In the genomic region with DNA sequence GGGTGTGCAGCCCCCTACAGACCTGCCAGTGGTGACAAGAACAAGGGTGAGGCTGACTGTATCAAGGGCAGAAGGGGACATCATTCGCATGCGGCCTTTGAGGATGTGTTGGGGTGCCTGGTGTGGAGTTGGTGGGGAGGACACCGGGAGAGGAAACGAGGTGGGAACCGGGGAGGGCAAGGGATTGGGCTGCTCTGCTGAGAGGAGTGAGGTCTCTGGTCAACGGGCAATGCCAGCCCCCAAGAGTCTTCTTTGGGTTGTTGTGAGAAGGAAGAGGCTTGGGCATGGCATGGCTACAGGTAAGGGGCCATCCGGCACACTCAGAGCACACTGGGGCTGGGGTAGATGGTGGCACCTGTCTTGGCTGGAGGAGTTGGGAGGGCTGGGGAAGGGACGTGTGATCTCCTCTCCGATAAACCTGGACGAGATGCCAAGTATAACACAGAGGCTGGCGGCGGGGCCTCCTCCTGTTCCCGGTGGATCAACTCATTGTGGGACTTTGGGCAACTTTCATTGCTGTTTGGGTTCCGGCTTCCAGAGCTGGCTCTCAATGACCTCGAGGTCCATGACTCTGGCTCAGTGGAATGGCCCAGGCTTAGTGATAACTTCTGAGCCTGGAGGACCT, we compare ENCODE assay signal across 22 cellular contexts. TPM values are rescaled to one million over a fixed set of nuclear protein-coding genes. Genes with fewer than 3 reads are reported as not detected.
DNase-seq lines count a peak whose midpoint lies in the region; ATAC-seq and TF ChIP-seq lines count a peak whose summit lies in the region.
"Had no signal": no experiment of that assay in that cellular context is flagged by ENCODE, and none has a peak within 500 bp of the region (broad histone marks: within the 10 kb centered on the region; RNA-seq: fewer than 3 reads in every experiment).

No MANE protein-coding gene starts in this region.

- H4K8ac ChIP-seq in IMR-90 (ENCODE audit: low read depth in 2 of 2, low read length in 2 of 2) (no peak overlapping the region), neuronal stem cell (ENCODE audit: low read depth, low read length) (no peak overlapping the region)

- no TSS peak for BruUV-seq in IMR-90 (replicated peaks; lab: Mats Ljungman, UMichigan)

- no peak for ATAC-seq in IMR-90 (ENCODE audit: low read depth)
- ATAC-seq: A549 had no signal

- TF ChIP-seq POLR2A in IMR-90 (IDR thresholded peaks at IDR 0.05; ENCODE audit: low read depth, low read length): no peak
- no peak for TF ChIP-seq POLR2A in tibial nerve (IDR thresholded peaks at IDR 0.05)

- WGBS in IMR-90 (ENCODE audit: extremely low coverage in 2 of 2, insufficient read length in 1 of 2), 2 experiments: 92% methylated on average over 4 of the region's 15 CpGs; no CpG with 5 or more reads in 1 of the 2 experiments
- WGBS in neuronal stem cell (ENCODE audit: extremely low coverage in 2 of 2, insufficient read length in 2 of 2, insufficient replicate concordance in 1 of 2), 2 donors: no CpG with 5 or more reads among the region's 15 CpGs
- 93 to 94% methylated on average over 13 to 15 of the region's 15 CpGs for WGBS in tibial nerve, 2 donors

- H3K27me3 ChIP-seq in IMR-90 (ENCODE audit: control insufficient read depth, insufficient read depth, low read length) (no peaks in the 10 kb centered on the region), neuronal stem cell (ENCODE audit: control insufficient read depth in 3 of 3, insufficient read depth in 3 of 3, low read depth in 1 of 3, low read length in 3 of 3) (peaks cover 0 to 7% (median 0%) of the 10 kb centered on the region in 3 experiments), tibial nerve (no peaks in the 10 kb centered on the region)
- H3K27me3 ChIP-seq: BE2C; BLaER1 treated with 17β-estradiol and CSF1 and Interleukin-3, amounts not matched to agents 10 nM and 100 nM had no signal

- no peak overlapping the region for H3K4me3 Mint-ChIP-seq in glutamatergic neuron (ENCODE audit: unreplicated experiment)
- no peak overlapping the region for H3K4me3 Mint-ChIP-seq in activated CD4-positive, alpha-beta memory T cell treated with anti-CD3 and anti-CD28 coated beads for 36 hours
- H3K4me3 Mint-ChIP-seq: CD14-positive monocyte; CD4-positive, alpha-beta T cell; CD8-positive, alpha-beta memory T cell had no signal

- H2BK120ac ChIP-seq in IMR-90 (ENCODE audit: low read depth, low read length): no peak overlapping the region
- H2BK120ac ChIP-seq in neuronal stem cell (ENCODE audit: low read depth, low read length): no peak overlapping the region

- H3K79me1 ChIP-seq in IMR-90 (ENCODE audit: low read depth in 1 of 2, low read length in 2 of 2) (no peaks in the 10 kb centered on the region), neuronal stem cell (ENCODE audit: low read depth, low read length) (no peaks in the 10 kb centered on the region)

- no peak overlapping the region for H2BK5ac ChIP-seq in IMR-90 (ENCODE audit: low read depth, low read length, poor library complexity, severe bottlenecking)
- H2BK5ac ChIP-seq in neuronal stem cell (ENCODE audit: low read length): peak overlapping the region; percentile 21

- H2AFZ ChIP-seq in IMR-90 (replicated peaks; ENCODE audit: low read length, poor library complexity) (peak overlapping the region; percentile 27), neuronal stem cell (ENCODE audit: low read length) (no peak overlapping the region)
- H2AFZ ChIP-seq: GM23248 had no signal

- in situ Hi-C loops in IMR-90 (cut with MboI; ENCODE audit: low sequenced_read_pairs): no loop called here

- peaks cover 5% of the 10 kb centered on the region for H3K4me1 ChIP-seq in IMR-90 (ENCODE audit: control insufficient read depth, insufficient read depth, low read length)
- H3K4me1 ChIP-seq in neuronal stem cell (ENCODE audit: control insufficient read depth in 2 of 2, insufficient read depth in 1 of 2, low read depth in 1 of 2, low read length in 2 of 2): peaks cover 0 to 5% of the 10 kb centered on the region in 2 donors
- H3K4me1 ChIP-seq in tibial nerve: no peaks in the 10 kb centered on the region
- H3K4me1 ChIP-seq: BE2C had no signal

- H3K4me2 ChIP-seq in IMR-90 (ENCODE audit: low read depth, low read length) (no peak overlapping the region), neuronal stem cell (ENCODE audit: insufficient read depth, low read length, poor library complexity, severe bottlenecking) (no peak overlapping the region)
- H3K4me2 ChIP-seq: A549 had no signal

- H3K36me3 ChIP-seq in IMR-90 (ENCODE audit: control insufficient read depth, insufficient read depth, low read length) (no peaks in the 10 kb centered on the region), neuronal stem cell (replicated peaks in 1 of 2; ENCODE audit: control insufficient read depth in 2 of 2, insufficient read depth in 2 of 2, low read length in 2 of 2) (no peaks in the 10 kb centered on the region), tibial nerve (no peaks in the 10 kb centered on the region)
- H3K36me3 ChIP-seq: BE2C; BLaER1 treated with 17β-estradiol and CSF1 and Interleukin-3, amounts not matched to agents 10 nM and 100 nM had no signal

- H3K14ac ChIP-seq in IMR-90 (replicated peaks; ENCODE audit: low read depth, low read length) (no peak overlapping the region), neuronal stem cell (ENCODE audit: low read length) (peak overlapping the region; percentile 95)

- H2BK20ac ChIP-seq in IMR-90 (ENCODE audit: low read depth, low read length): no peak overlapping the region

- TF ChIP-seq EP300 in tibial nerve (IDR thresholded peaks at IDR 0.05): no peak

- H2BK15ac ChIP-seq in IMR-90 (ENCODE audit: low read depth, low read length) (no peak overlapping the region), neuronal stem cell (ENCODE audit: low read length) (peak overlapping the region; percentile 23)

- dilution Hi-C loops in IMR-90 (cut with HindIII; ENCODE audit: low sequenced_read_pairs, unreplicated experiment): no loop called here

- peaks cover 12% of the 10 kb centered on the region for H3K27me3 Mint-ChIP-seq in glutamatergic neuron (ENCODE audit: unreplicated experiment)
- peaks cover 36% of the 10 kb centered on the region for H3K27me3 Mint-ChIP-seq in activated CD4-positive, alpha-beta memory T cell treated with anti-CD3 and anti-CD28 coated beads for 36 hours

- no peak overlapping the region for H2BK12ac ChIP-seq in neuronal stem cell (ENCODE audit: low read length)

- peaks cover 12% of the 10 kb centered on the region for H3K9me3 Mint-ChIP-seq in glutamatergic neuron (ENCODE audit: unreplicated experiment)
- H3K9me3 Mint-ChIP-seq in activated CD4-positive, alpha-beta memory T cell treated with anti-CD3 and anti-CD28 coated beads for 36 hours: peaks cover 5% of the 10 kb centered on the region
- H3K9me3 Mint-ChIP-seq: CD4-positive, alpha-beta T cell had no signal

- H4K91ac ChIP-seq in IMR-90 (ENCODE audit: insufficient read depth, low read depth, low read length) (no peak overlapping the region), neuronal stem cell (ENCODE audit: low read depth, low read length, poor library complexity) (no peak overlapping the region)

- TF ChIP-seq CTCF in IMR-90 (conservative IDR thresholded peaks at IDR 0.05; ENCODE audit: low read depth, low read length) (no peak), glutamatergic neuron (IDR thresholded peaks at IDR 0.05; ENCODE audit: partially characterized antibody, unreplicated experiment) (no peak), tibial nerve (IDR thresholded peaks at IDR 0.05) (no peak)

- H3K23ac ChIP-seq in IMR-90 (ENCODE audit: low read depth, low read length) (no peak overlapping the region), neuronal stem cell (ENCODE audit: low read depth, low read length, poor library complexity) (no peak overlapping the region)

- POLR2A ChIA-PET in IMR-90 (lab: Charles Lee; ENCODE audit: unreplicated experiment): interaction anchor here (0.6 kb wide), 1 partner anchor 229 kb away, joined by 4 read pairs; no protein-coding TSS in a partner anchor
- POLR2A ChIA-PET in activated CD4-positive, alpha-beta memory T cell treated with anti-CD3 and anti-CD28 coated beads for 36 hours (lab: Charles Lee): no interaction called here

- H3K56ac ChIP-seq in IMR-90 (ENCODE audit: extremely low read depth, insufficient read depth, low read length): no peak overlapping the region

- H3K18ac ChIP-seq in IMR-90 (ENCODE audit: low read depth, low read length) (no peak overlapping the region), neuronal stem cell (ENCODE audit: low read length) (no peak overlapping the region)

- H3K4ac ChIP-seq in IMR-90 (ENCODE audit: low read depth, low read length): no peak overlapping the region; the same call in 1 of the 2 replicates
- no peak overlapping the region for H3K4ac ChIP-seq in neuronal stem cell (ENCODE audit: low read length)

- intact Hi-C loops in IMR-90 (cut with micrococcal nuclease): no loop called here
- intact Hi-C loops in activated CD4-positive, alpha-beta memory T cell treated with anti-CD3 and anti-CD28 coated beads for 36 hours (cut with micrococcal nuclease): no loop called here

- H2AK9ac ChIP-seq in IMR-90 (replicated peaks; ENCODE audit: low read depth, low read length, poor library complexity): no peak overlapping the region

- no peak overlapping the region for H3K27ac ChIP-seq in IMR-90 (ENCODE audit: insufficient read depth, low read length)
- no peak overlapping the region for H3K27ac ChIP-seq in neuronal stem cell (replicated peaks; ENCODE audit: low read length)
- no peak overlapping the region for H3K27ac ChIP-seq in tibial nerve
- H3K27ac ChIP-seq: A549; BLaER1 treated with 17β-estradiol and CSF1 and Interleukin-3, amounts not matched to agents 10 nM and 100 nM; GM23248 had no signal

- no peak for DNase-seq in IMR-90
- no peak for DNase-seq in glutamatergic neuron
- no peak for DNase-seq in neuronal stem cell (ENCODE audit: low spot score)
- no peak for DNase-seq in activated CD4-positive, alpha-beta memory T cell treated with anti-CD3 and anti-CD28 coated beads for 36 hours
- no peak for DNase-seq in tibial nerve (ENCODE audit: low spot score in 2 of 2)
- DNase-seq in DMS53 treated with DMSO at 0.1 percent for 48 hours (lab: John Stamatoyannopoulos, UW; ENCODE audit: unreplicated experiment): no peak
- DNase-seq: 8988T; ACHN; AML-193; BE2C; CD4-positive, alpha-beta T cell; CD8-positive, alpha-beta memory T cell; DMS 273 treated with DMSO at 0.1 percent for 48 hours; DMS79 treated with DMSO at 0.1 percent for 48 hours; GF-D8; GM23248; H7; HCEC 1CT had no signal

- no peaks in the 10 kb centered on the region for H4K20me1 ChIP-seq in IMR-90 (ENCODE audit: insufficient read depth, low read length)
- H4K20me1 ChIP-seq: BLaER1 treated with 17β-estradiol and CSF1 and Interleukin-3, amounts not matched to agents 10 nM and 100 nM had no signal

- CTCF ChIA-PET in IMR-90 (lab: Yijun Ruan, JAX): no interaction called here
- CTCF ChIA-PET in activated CD4-positive, alpha-beta memory T cell treated with anti-CD3 and anti-CD28 coated beads for 36 hours (lab: Charles Lee): no interaction called here

- H3K27ac Mint-ChIP-seq in glutamatergic neuron (ENCODE audit: unreplicated experiment): peak overlapping the region; percentile 8
- no peak overlapping the region for H3K27ac Mint-ChIP-seq in activated CD4-positive, alpha-beta memory T cell treated with anti-CD3 and anti-CD28 coated beads for 36 hours
- H3K27ac Mint-ChIP-seq: CD14-positive monocyte; CD4-positive, alpha-beta T cell had no signal

- TF ChIP-seq RAD21 in IMR-90 (IDR thresholded peaks at IDR 0.05; ENCODE audit: low read length): no peak

- H3K9me3 ChIP-seq in IMR-90 (ENCODE audit: control insufficient read depth, insufficient read depth, low read length): no peaks in the 10 kb centered on the region
- peaks cover 0 to 2% of the 10 kb centered on the region in 2 donors for H3K9me3 ChIP-seq in neuronal stem cell (replicated peaks in 1 of 2; ENCODE audit: control insufficient read depth in 2 of 2, insufficient read depth in 1 of 2, low read depth in 1 of 2, low read length in 2 of 2)
- H3K9me3 ChIP-seq in tibial nerve: no peaks in the 10 kb centered on the region
- H3K9me3 ChIP-seq: BE2C had no signal

- H2AK5ac ChIP-seq in IMR-90 (ENCODE audit: low read depth, low read length): peak overlapping the region; percentile 23; the same call in 1 of the 2 replicates
- no peak overlapping the region for H2AK5ac ChIP-seq in neuronal stem cell (ENCODE audit: low read depth, low read length)

- H3K9ac ChIP-seq in IMR-90 (ENCODE audit: low read depth, low read length): no peak overlapping the region
- H3K9ac ChIP-seq in neuronal stem cell (ENCODE audit: low read depth, low read length, poor library complexity): no peak overlapping the region
- H3K9ac ChIP-seq: BLaER1 treated with 17β-estradiol and CSF1 and Interleukin-3, amounts not matched to agents 10 nM and 100 nM; GM23248 had no signal

- H3K4me3 ChIP-seq in IMR-90 (ENCODE audit: insufficient read depth, low read depth, low read length) (no peak overlapping the region), neuronal stem cell (ENCODE audit: low read length in 2 of 2) (no peak overlapping the region), tibial nerve (no peak overlapping the region)
- H3K4me3 ChIP-seq: A549; BLaER1 treated with 17β-estradiol and CSF1 and Interleukin-3, amounts not matched to agents 10 nM and 100 nM; GM23248 had no signal

- 0 out of 2 replicates have a peak, but pooled peaks cover 4% of the 10 kb centered on the region for H3K9me1 ChIP-seq in IMR-90 (ENCODE audit: insufficient read depth, low read length)

- H3K36me3 Mint-ChIP-seq in glutamatergic neuron (ENCODE audit: unreplicated experiment): peaks cover 24% of the 10 kb centered on the region
- H3K36me3 Mint-ChIP-seq in activated CD4-positive, alpha-beta memory T cell treated with anti-CD3 and anti-CD28 coated beads for 36 hours: peaks cover 3% of the 10 kb centered on the region
- H3K36me3 Mint-ChIP-seq: CD14-positive monocyte had no signal

- H4K5ac ChIP-seq in IMR-90 (ENCODE audit: low read depth, low read length): no peak overlapping the region

- H3K4me1 Mint-ChIP-seq in glutamatergic neuron (ENCODE audit: low read depth, unreplicated experiment): peaks cover 25% of the 10 kb centered on the region
- H3K4me1 Mint-ChIP-seq in activated CD4-positive, alpha-beta memory T cell treated with anti-CD3 and anti-CD28 coated beads for 36 hours (ENCODE audit: low read depth): peaks cover 11% of the 10 kb centered on the region
- H3K4me1 Mint-ChIP-seq: CD14-positive monocyte had no signal

RNA-seq across cellular contexts. Expression of gene KCNF1, which starts 37.0 kb away (rescaled TPM):
- 0.54 and 0.56 TPM in 2 replicates for total RNA-seq in IMR-90 (2012; rRNA removed)
- polyA plus RNA-seq in IMR-90 (2012; rRNA removed): 1.4 TPM in 2 replicates
- polyA plus RNA-seq in IMR-90 (2012; cell fraction: cytosol; rRNA removed): 0.61 and 2.1 TPM in 2 replicates
- polyA plus RNA-seq in IMR-90 (2012; cell fraction: nucleus; rRNA removed; ENCODE audit: low replicate concordance): 0.88 and 2.2 TPM in 2 replicates
- 7.7 TPM for total RNA-seq in glutamatergic neuron (ENCODE audit: unreplicated experiment)
- polyA plus RNA-seq in neuronal stem cell (2013, experiment 1 of 2): 0.14 TPM
- 0.08 TPM for polyA plus RNA-seq in neuronal stem cell (2013, experiment 2 of 2)
- total RNA-seq in activated CD4-positive, alpha-beta memory T cell treated with anti-CD3 and anti-CD28 coated beads for 36 hours: not detected
- total RNA-seq in tibial nerve: under 1 TPM in 2 of 4 donors, not detected in 2; 0.22 to 0.42 TPM
- total RNA-seq: CD4-positive, alpha-beta T cell; CD8-positive, alpha-beta memory T cell; Daoy had no signal
- polyA plus RNA-seq: CD14-positive monocyte; CD8-positive, alpha-beta memory T cell had no signal
